In genomic region chr1:26500488-26501175, GRCh38 we compare ENCODE assay signal across 1 cellular context.
TF ChIP-seq lines count a peak whose summit lies in the region.

No MANE protein-coding gene starts in this region.

TF ChIP-seq in WTC11, 78 proteins besides CTCF, POLR2A, EP300 and RAD21 (continued from another document and continues in another):
- TF ChIP-seq HMGXB4 (CRISPR knock-in tag; IDR thresholded peaks at IDR 0.05), result peak; percentile 45; the same call in 1 of the 2 replicates
- no peak for TF ChIP-seq ZNF396 (CRISPR knock-in tag; IDR thresholded peaks at IDR 0.05; ENCODE audit: borderline replicate concordance)
- TF ChIP-seq ZSCAN18 (CRISPR knock-in tag; IDR thresholded peaks at IDR 0.05), result no peak
- TF ChIP-seq JUN (CRISPR knock-in tag; IDR thresholded peaks at IDR 0.05), result 0 out of 2 replicates have a peak, but pooled peaks have one; percentile 52
- TF ChIP-seq E2F5 (CRISPR knock-in tag; IDR thresholded peaks at IDR 0.05), result peak; percentile 46
- TF ChIP-seq ZNF512 (CRISPR knock-in tag; IDR thresholded peaks at IDR 0.05; ENCODE audit: borderline replicate concordance), result no peak
- no peak for TF ChIP-seq RORB (CRISPR knock-in tag; IDR thresholded peaks at IDR 0.05)
- TF ChIP-seq SP1 (CRISPR knock-in tag; conservative IDR thresholded peaks at IDR 0.05), result peak; percentile 80
- TF ChIP-seq CDX4 (CRISPR knock-in tag; IDR thresholded peaks at IDR 0.05; ENCODE audit: borderline replicate concordance), result no peak
- no peak for TF ChIP-seq CREB1 (CRISPR knock-in tag; IDR thresholded peaks at IDR 0.05)
- TF ChIP-seq FOXK1 (CRISPR knock-in tag; IDR thresholded peaks at IDR 0.05), result peak; percentile 80
- TF ChIP-seq ATF1 (CRISPR knock-in tag; IDR thresholded peaks at IDR 0.05), result peak; percentile 20; the same call in 1 of the 2 replicates
- peak; percentile 54; the same call in 1 of the 2 replicates for TF ChIP-seq ZNF121 (CRISPR knock-in tag; IDR thresholded peaks at IDR 0.05)
- TF ChIP-seq NR3C1 (CRISPR knock-in tag; conservative IDR thresholded peaks at IDR 0.05; ENCODE audit: low read depth), result no peak
- TF ChIP-seq ZNF416 (CRISPR knock-in tag; IDR thresholded peaks at IDR 0.05), result no peak
- peak; percentile 56 for TF ChIP-seq ARID4B (CRISPR knock-in tag; IDR thresholded peaks at IDR 0.05; ENCODE audit: borderline replicate concordance)
- TF ChIP-seq ELF4 (CRISPR knock-in tag; IDR thresholded peaks at IDR 0.05; ENCODE audit: low read depth), result no peak
- no peak; the same call in 1 of the 2 replicates for TF ChIP-seq TCF7 (CRISPR knock-in tag; IDR thresholded peaks at IDR 0.05; ENCODE audit: low read depth)
- TF ChIP-seq IRF2 (CRISPR knock-in tag; IDR thresholded peaks at IDR 0.05; ENCODE audit: borderline replicate concordance, low read depth), result no peak
- TF ChIP-seq FOXP1 (CRISPR knock-in tag; IDR thresholded peaks at IDR 0.05; ENCODE audit: borderline replicate concordance), result peak; percentile 2; the same call in 1 of the 2 replicates
- TF ChIP-seq ZNF219 (CRISPR knock-in tag; IDR thresholded peaks at IDR 0.05; ENCODE audit: borderline replicate concordance), result no peak
- 0 out of 2 replicates have a peak, but pooled peaks have one; percentile 10 for TF ChIP-seq NR1H2 (CRISPR knock-in tag; IDR thresholded peaks at IDR 0.05)
- no peak for TF ChIP-seq ZNF263 (CRISPR knock-in tag; IDR thresholded peaks at IDR 0.05; ENCODE audit: low read depth)
- no peak for TF ChIP-seq ZMAT4 (CRISPR knock-in tag; IDR thresholded peaks at IDR 0.05)
- no peak for TF ChIP-seq ZNF425 (CRISPR knock-in tag; conservative IDR thresholded peaks at IDR 0.05)
- TF ChIP-seq TP53 (CRISPR knock-in tag; IDR thresholded peaks at IDR 0.05), result peak; percentile 87
- no peak for TF ChIP-seq MXD4 (CRISPR knock-in tag; IDR thresholded peaks at IDR 0.05; ENCODE audit: borderline replicate concordance)
- 0 out of 2 replicates have a peak, but pooled peaks have one; percentile 6 for TF ChIP-seq GTF2I (CRISPR knock-in tag; conservative IDR thresholded peaks at IDR 0.05)
- TF ChIP-seq KAT7 (CRISPR knock-in tag; IDR thresholded peaks at IDR 0.05; ENCODE audit: borderline replicate concordance), result no peak
- 0 out of 2 replicates have a peak, but pooled peaks have one; percentile 40 for TF ChIP-seq ZNF317 (CRISPR knock-in tag; IDR thresholded peaks at IDR 0.05; ENCODE audit: borderline replicate concordance, low read depth)
- no peak for TF ChIP-seq HMGA2 (CRISPR knock-in tag; IDR thresholded peaks at IDR 0.05)
- no peak for TF ChIP-seq ZBTB43 (CRISPR knock-in tag; IDR thresholded peaks at IDR 0.05)
- TF ChIP-seq FOXJ3 (CRISPR knock-in tag; IDR thresholded peaks at IDR 0.05; ENCODE audit: borderline replicate concordance), result no peak
- peak; percentile 46; the same call in 1 of the 2 replicates for TF ChIP-seq GABPB1 (CRISPR knock-in tag; IDR thresholded peaks at IDR 0.05)
- peak; percentile 82 for TF ChIP-seq MAX (CRISPR knock-in tag; IDR thresholded peaks at IDR 0.05)
- no peak for TF ChIP-seq TEAD4 (CRISPR knock-in tag; IDR thresholded peaks at IDR 0.05)
- TF ChIP-seq FOXP4 (CRISPR knock-in tag; IDR thresholded peaks at IDR 0.05), result peak; percentile 96
- TF ChIP-seq USF2 (CRISPR knock-in tag; IDR thresholded peaks at IDR 0.05), result peak; percentile 85
- TF ChIP-seq ZNF232 (CRISPR knock-in tag; IDR thresholded peaks at IDR 0.05), result peak; percentile 85
- TF ChIP-seq E2F4 (CRISPR knock-in tag; IDR thresholded peaks at IDR 0.05; ENCODE audit: borderline replicate concordance, low read depth), result no peak; the same call in 1 of the 2 replicates
